In genomic region chr17:45129940-45130639, GRCh38 we compare ENCODE assay signal across 12 cellular contexts. TPM values are rescaled to one million over a fixed set of nuclear protein-coding genes. Genes with fewer than 3 reads are reported as not detected.
DNase-seq lines count a peak whose midpoint lies in the region; ATAC-seq, FAIRE-seq and TF ChIP-seq lines count a peak whose summit lies in the region.
"Had no signal": no experiment of that assay in that cellular context is flagged by ENCODE, and none has a peak within 500 bp of the region (broad histone marks: within the 10 kb centered on the region; RNA-seq: fewer than 3 reads in every experiment).

No MANE protein-coding gene starts in this region.

- no peaks in the 10 kb centered on the region for H3K36me3 Mint-ChIP-seq in glutamatergic neuron (ENCODE audit: unreplicated experiment)
- H3K36me3 Mint-ChIP-seq: naive thymus-derived CD8-positive, alpha-beta T cell had no signal

- H3K27ac ChIP-seq in WERI-Rb-1 (peak overlapping the region; percentile 84), kidney (ENCODE audit: low read depth in 2 of 2, low read length in 2 of 2) (no peak overlapping the region), skeletal muscle tissue (ENCODE audit: low read depth, low read length) (peak overlapping the region; percentile 89)

- no peak overlapping the region for H3K9ac ChIP-seq in kidney (ENCODE audit: low read length in 2 of 2)
- H3K9ac ChIP-seq in skeletal muscle tissue (ENCODE audit: low read depth in 1 of 3, low read length in 3 of 3): peak overlapping the region; percentile 68 to 96 (median 71)

- no peak for FAIRE-seq in H54 (lab: Jason Lieb, UNC)
- no peak for FAIRE-seq in kidney (lab: Jason Lieb, UNC)

- no peaks in the 10 kb centered on the region for H3K9me3 ChIP-seq in WERI-Rb-1 (ENCODE audit: severe bottlenecking)
- no peaks in the 10 kb centered on the region for H3K9me3 ChIP-seq in kidney (ENCODE audit: control insufficient read depth in 1 of 2, low read length in 2 of 2)
- H3K9me3 ChIP-seq in skeletal muscle tissue (ENCODE audit: control insufficient read depth in 3 of 3, low read length in 3 of 3): no peaks in the 10 kb centered on the region

- H3K9me3 Mint-ChIP-seq in glutamatergic neuron (ENCODE audit: unreplicated experiment): peaks cover 7% of the 10 kb centered on the region
- H3K9me3 Mint-ChIP-seq: activated CD4-positive, alpha-beta memory T cell treated with anti-CD3 and anti-CD28 coated beads, Interleukin-2, amount 10 ng/mL, durations not matched to agents 7 days and 5 days; naive thymus-derived CD8-positive, alpha-beta T cell had no signal

- intact Hi-C loops in kidney (cut with DNase I): loop anchor here (10.0 kb wide), 1 partner anchor 65 kb away; no protein-coding TSS in a partner anchor

- TF ChIP-seq CTCF in WERI-Rb-1 (IDR thresholded peaks at IDR 0.05; ENCODE audit: low read depth, low read length) (no peak), kidney (IDR thresholded peaks at IDR 0.05; ENCODE audit: borderline replicate concordance, extremely low read depth, insufficient read depth) (no peak), omental fat pad (IDR thresholded peaks at IDR 0.05) (no peak), glutamatergic neuron (IDR thresholded peaks at IDR 0.05; ENCODE audit: partially characterized antibody, unreplicated experiment) (no peak)

- peaks cover 6% of the 10 kb centered on the region for H3K27me3 Mint-ChIP-seq in glutamatergic neuron (ENCODE audit: unreplicated experiment)

- H3K4me3 Mint-ChIP-seq in glutamatergic neuron (ENCODE audit: unreplicated experiment): no peak overlapping the region

- DNase-seq in H54 (ENCODE audit: insufficient read length, low spot score) (peak; percentile 78), WERI-Rb-1 (no peak), kidney (peak; percentile 56), left lobe of liver (ENCODE audit: low spot score) (no peak), omental fat pad (ENCODE audit: low spot score) (no peak), glutamatergic neuron (no peak)
- DNase-seq: activated CD4-positive, alpha-beta memory T cell treated with anti-CD3 and anti-CD28 coated beads, Interleukin-2, amount 10 ng/mL, durations not matched to agents 7 days and 5 days; NCI-H2107; SHP77 had no signal

- ATAC-seq in left lobe of liver: no peak
- ATAC-seq in omental fat pad (ENCODE audit: low FRiP score): no peak
- ATAC-seq in HG03342 (IDR thresholded peaks at IDR 0.05; ENCODE audit: unreplicated experiment): no peak
- ATAC-seq: naive thymus-derived CD8-positive, alpha-beta T cell had no signal

- H3K27me3 ChIP-seq in WERI-Rb-1 (ENCODE audit: insufficient read depth, low read depth, severe bottlenecking): no peaks in the 10 kb centered on the region
- H3K27me3 ChIP-seq in skeletal muscle tissue (ENCODE audit: control insufficient read depth in 3 of 3, insufficient read depth in 3 of 3, low read length in 3 of 3): no peaks in the 10 kb centered on the region

- H3K4me1 ChIP-seq in kidney (ENCODE audit: control insufficient read depth in 1 of 2, insufficient read depth in 1 of 2, low read depth in 1 of 2, low read length in 2 of 2) (peaks cover 6 to 21% of the 10 kb centered on the region in 2 donors), skeletal muscle tissue (ENCODE audit: control insufficient read depth in 3 of 3, insufficient read depth in 3 of 3, low read length in 3 of 3) (peaks cover 58 to 61% (median 60%) of the 10 kb centered on the region in 3 donors)

- peaks cover 5% of the 10 kb centered on the region for H3K4me1 Mint-ChIP-seq in glutamatergic neuron (ENCODE audit: low read depth, unreplicated experiment)

- H3K4me3 ChIP-seq in WERI-Rb-1 (ENCODE audit: low read depth, low read length) (peak overlapping the region; percentile 21; the same call in 1 of the 2 replicates), kidney (ENCODE audit: low read length in 2 of 2) (no peak overlapping the region), skeletal muscle tissue (ENCODE audit: low read length in 3 of 3) (peak overlapping the region; percentile 35 to 91 (median 80))

- peaks cover 4% of the 10 kb centered on the region; the same call in 1 of the 2 replicates for H3K36me3 ChIP-seq in WERI-Rb-1
- H3K36me3 ChIP-seq in kidney (ENCODE audit: control insufficient read depth in 1 of 2, insufficient read depth in 2 of 2, low read length in 2 of 2): no peaks in the 10 kb centered on the region
- no peaks in the 10 kb centered on the region for H3K36me3 ChIP-seq in skeletal muscle tissue (ENCODE audit: control insufficient read depth in 3 of 3, insufficient read depth in 3 of 3, low read length in 3 of 3)

- TF ChIP-seq POLR2A in H54 (IDR thresholded peaks at IDR 0.05; ENCODE audit: low read depth, low read length): no peak

- no peak overlapping the region for H3K27ac Mint-ChIP-seq in glutamatergic neuron (ENCODE audit: unreplicated experiment)
- H3K27ac Mint-ChIP-seq: activated CD4-positive, alpha-beta memory T cell treated with anti-CD3 and anti-CD28 coated beads, Interleukin-2, amount 10 ng/mL, durations not matched to agents 7 days and 5 days had no signal

RNA-seq across cellular contexts. Expression of gene PLCD3, which starts 2.2 kb away (rescaled TPM):
- total RNA-seq in kidney: 111 TPM
- 14.8 TPM for polyA plus RNA-seq in kidney (ENCODE audit: insufficient read depth, low read depth, low replicate concordance)
- 12.0 TPM for total RNA-seq in skeletal muscle tissue
- total RNA-seq in left lobe of liver: 3.4 TPM
- total RNA-seq in omental fat pad: 10 to 100 TPM; 35.4 to 68.4 (median 44.2) TPM
- total RNA-seq in glutamatergic neuron (ENCODE audit: unreplicated experiment): 6.2 TPM

RNA-seq across cellular contexts. Expression of gene ACBD4, which starts 5.4 kb away (rescaled TPM):
- 19.2 TPM for total RNA-seq in kidney
- polyA plus RNA-seq in kidney (ENCODE audit: insufficient read depth, low read depth, low replicate concordance): 46.3 TPM
- 3.1 TPM for total RNA-seq in skeletal muscle tissue
- 90.3 TPM for total RNA-seq in left lobe of liver
- 10 to 100 TPM in 2 of 4 donors, 1 to 10 TPM in 2; 6.4 to 23.2 (median 8.5) TPM for total RNA-seq in omental fat pad
- 3.7 TPM for total RNA-seq in glutamatergic neuron (ENCODE audit: unreplicated experiment)

RNA-seq across cellular contexts. Expression of gene HEXIM1, which starts 18.2 kb away (rescaled TPM):
- 34.7 TPM for total RNA-seq in kidney
- polyA plus RNA-seq in kidney (ENCODE audit: insufficient read depth, low read depth, low replicate concordance): 25.0 TPM
- total RNA-seq in skeletal muscle tissue: 14.6 TPM
- total RNA-seq in left lobe of liver: 29.3 TPM
- total RNA-seq in omental fat pad: 10 to 100 TPM; 21.9 to 31.0 (median 24.3) TPM
- 13.0 TPM for total RNA-seq in glutamatergic neuron (ENCODE audit: unreplicated experiment)

RNA-seq across cellular contexts. Expression of gene HEXIM2, which starts 31.6 kb away (rescaled TPM):
- total RNA-seq in kidney: 6.2 TPM
- 29.1 TPM for polyA plus RNA-seq in kidney (ENCODE audit: insufficient read depth, low read depth, low replicate concordance)
- total RNA-seq in skeletal muscle tissue: 10.4 TPM
- 14.2 TPM for total RNA-seq in left lobe of liver
- total RNA-seq in omental fat pad: 1 to 10 TPM; 1.4 to 9.3 (median 3.9) TPM
- total RNA-seq in glutamatergic neuron (ENCODE audit: unreplicated experiment): 8.4 TPM

Comparison
In these comparisons a context has a peak if more than half of its experiments do, and no peak if none do; other contexts are left out.
1. DNase-seq: peak in H54 (single experiment) and kidney (single experiment); none in WERI-Rb-1 (single experiment), left lobe of liver (single experiment), omental fat pad (single experiment) and glutamatergic neuron (single experiment).
2. H3K27ac ChIP-seq: peak in WERI-Rb-1 (single experiment) and skeletal muscle tissue (single experiment); none in kidney (0 of 2).
3. H3K4me3 ChIP-seq: peak in WERI-Rb-1 (single experiment) and skeletal muscle tissue (3 of 3); none in kidney (0 of 2).
4. H3K9ac ChIP-seq: peak in skeletal muscle tissue (3 of 3); none in kidney (0 of 2).